ENCODE assay signal across 1 cellular context in genomic region chr2:38685116-38685735, GRCh38.
TF ChIP-seq lines count a peak whose summit lies in the region.

No MANE protein-coding gene starts in this region.

TF ChIP-seq in HepG2, 621 proteins besides CTCF, POLR2A, EP300 and RAD21 (continued from another document and continues in another):
- TF ChIP-seq ZNF407 (CRISPR knock-in tag; IDR thresholded peaks at IDR 0.05; ENCODE audit: not compliant biosample characterization) (no peak), AKNA (CRISPR knock-in tag; IDR thresholded peaks at IDR 0.05; ENCODE audit: borderline replicate concordance) (no peak), SKI (IDR thresholded peaks at IDR 0.05; ENCODE audit: partially characterized antibody) (no peak), ZNF276 (CRISPR knock-in tag; IDR thresholded peaks at IDR 0.05; ENCODE audit: low read depth) (no peak), THAP9 (CRISPR knock-in tag; IDR thresholded peaks at IDR 0.05; ENCODE audit: borderline replicate concordance) (no peak), DDIT3 (CRISPR knock-in tag; IDR thresholded peaks at IDR 0.05) (no peak), THRA (CRISPR knock-in tag; IDR thresholded peaks at IDR 0.05; ENCODE audit: borderline replicate concordance) (peak; percentile 45; the same call in 1 of the 2 replicates), ELK4 (CRISPR knock-in tag; IDR thresholded peaks at IDR 0.05; ENCODE audit: borderline replicate concordance) (no peak), DMAP1 (CRISPR knock-in tag; IDR thresholded peaks at IDR 0.05) (no peak), SP1 (IDR thresholded peaks at IDR 0.05) (no peak), SP1 (CRISPR knock-in tag; IDR thresholded peaks at IDR 0.05) (no peak), MTF2 (CRISPR knock-in tag; IDR thresholded peaks at IDR 0.05; ENCODE audit: borderline replicate concordance) (no peak), ADNP (CRISPR knock-in tag; IDR thresholded peaks at IDR 0.05) (no peak), SYNCRIP (IDR thresholded peaks at IDR 0.05; ENCODE audit: insufficient read depth, low read depth, low read length) (no peak), ZNF124 (CRISPR knock-in tag; IDR thresholded peaks at IDR 0.05) (no peak), KLF6 (CRISPR knock-in tag; IDR thresholded peaks at IDR 0.05) (no peak), CBX1 (IDR thresholded peaks at IDR 0.05; ENCODE audit: low read depth) (no peak), HIVEP1 (CRISPR knock-in tag; IDR thresholded peaks at IDR 0.05) (no peak), HDAC6 (IDR thresholded peaks at IDR 0.05; ENCODE audit: low read depth, low read length) (no peak), STAT6 (CRISPR knock-in tag; IDR thresholded peaks at IDR 0.05; ENCODE audit: borderline replicate concordance) (no peak), SNRNP70 (IDR thresholded peaks at IDR 0.05; ENCODE audit: low read depth, low read length) (no peak), ZNF740 (CRISPR knock-in tag; IDR thresholded peaks at IDR 0.05) (no peak), ZBTB7B (CRISPR knock-in tag; IDR thresholded peaks at IDR 0.05) (peak; percentile 44; the same call in 1 of the 2 replicates)
